In the genomic region with DNA sequence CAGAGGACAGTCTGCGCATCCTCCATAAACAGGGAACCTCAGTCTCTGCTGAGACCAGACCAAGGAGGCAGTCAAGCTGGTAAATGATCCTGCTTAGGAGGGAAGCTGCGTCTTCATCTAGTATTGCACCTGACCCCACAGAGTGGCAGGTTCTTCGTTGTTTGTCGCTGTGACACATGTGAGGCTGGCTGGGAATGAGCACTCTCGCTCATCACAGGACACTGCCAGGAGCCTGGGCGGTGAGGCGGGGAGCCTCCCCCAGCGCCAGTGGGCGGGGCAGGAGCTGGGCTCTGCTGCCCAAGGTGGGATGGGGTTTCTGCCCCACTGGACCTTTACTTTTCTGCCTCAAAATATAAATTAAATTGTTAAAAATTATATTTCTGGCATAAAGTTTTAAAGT, we compare ENCODE assay signal across 37 cellular contexts. TPM values are rescaled to one million over a fixed set of nuclear protein-coding genes. Genes with fewer than 3 reads are reported as not detected.
"Had no signal": no experiment of that assay in that cellular context is flagged by ENCODE, and none has a peak within 500 bp of the region (broad histone marks: within the 10 kb centered on the region; RNA-seq: fewer than 3 reads in every experiment).

No MANE protein-coding gene starts in this region.

- H3K27ac Mint-ChIP-seq: activated B cell treated with CpG ODN at 0.5 μM for 24 hours; activated CD4-positive, alpha-beta memory T cell treated with anti-CD3 and anti-CD28 coated beads for 36 hours; activated CD4-positive, alpha-beta T cell treated with anti-CD3 and anti-CD28 coated beads, Interleukin-2, amount 10 ng/mL, durations not matched to agents 24 days and 14 days; activated CD8-positive, alpha-beta memory T cell treated with anti-CD3 and anti-CD28 coated beads, Interleukin-2, amount 10 ng/mL, durations not matched to agents 7 days and 5 days; activated CD8-positive, alpha-beta T cell treated with anti-CD3 and anti-CD28 coated beads for 36 hours; activated naive CD4-positive, alpha-beta T cell treated with anti-CD3 and anti-CD28 coated beads for 36 hours; activated naive CD8-positive, alpha-beta T cell treated with anti-CD3 and anti-CD28 coated beads for 36 hours; activated T-cell treated with anti-CD3 and anti-CD28 coated beads, Interleukin-2, amount 50 U/mL, for 72 hours; activated T-helper 1 cell treated with anti-CD3 and anti-CD28 coated beads, Interleukin-12 subunit alpha, Interleukin-12 subunit beta, Interleukin-2, Interleukin-4 antibody, amounts not matched to agents 30 ng/mL and 10 ng/mL and 1 ng/mL, durations not matched to agents 14 hours and 24 hours and 36 hours; activated T-helper 17 cell treated with anti-CD3 and anti-CD28 coated beads, Interleukin-2, amount 50 U/mL, for 72 hours; brain; T-helper 1 cell treated with Interleukin-12 subunit alpha and Interleukin-12 subunit beta and Interleukin-4 antibody, amounts not matched to agents 30 μg/mL and 1 μg/mL, for 36 hours; T-helper 2 cell treated with Interferon-gamma antibody and Interleukin-4, amounts not matched to agents 5 μg/mL and 100 μg/mL, for 36 hours had no signal

- FAIRE-seq: bronchial epithelial cell, TTC549 had no signal

- H3K27me3 Mint-ChIP-seq: activated naive CD8-positive, alpha-beta T cell treated with anti-CD3 and anti-CD28 coated beads for 36 hours had no signal

- H3K36me3 ChIP-seq: adrenal gland, ascending aorta, cardiac muscle cell had no signal

- H3K27me3 ChIP-seq: adrenal gland, ascending aorta, cardiac muscle cell had no signal

- H3K9me3 ChIP-seq: adrenal gland, ascending aorta had no signal

- H3K4me3 ChIP-seq: adrenal gland, ascending aorta, cardiac muscle cell had no signal

- DNase-seq: activated B cell treated with CpG ODN at 0.5 μM for 24 hours; activated CD4-positive, alpha-beta memory T cell treated with anti-CD3 and anti-CD28 coated beads for 36 hours; activated CD4-positive, alpha-beta T cell treated with anti-CD3 and anti-CD28 coated beads for 4 hours; activated CD4-positive, alpha-beta T cell treated with anti-CD3 and anti-CD28 coated beads, Interleukin-2, amount 10 ng/mL, durations not matched to agents 24 days and 14 days; activated CD4-positive, alpha-beta T cell treated with anti-CD3 and anti-CD28 coated beads, Interleukin-2, amount 50 U/mL, for 1 hour; activated CD4-positive, alpha-beta T cell treated with anti-CD3 and anti-CD28 coated beads, Interleukin-2, amount 50 U/mL, for 4 hours; activated CD4-positive, CD25-positive, alpha-beta regulatory T cell treated with anti-CD3 and anti-CD28 coated beads, Interleukin-2, amount 50 U/mL, for 72 hours; activated CD8-positive, alpha-beta memory T cell treated with anti-CD3 and anti-CD28 coated beads, Interleukin-2, amount 10 ng/mL, durations not matched to agents 7 days and 5 days; activated CD8-positive, alpha-beta T cell treated with anti-CD3 and anti-CD28 coated beads for 36 hours; activated effector memory CD4-positive, alpha-beta T cell treated with anti-CD3 and anti-CD28 coated beads, Interleukin-2, amount 50 U/mL, for 16 hours; activated gamma-delta T cell treated with Interleukin-2 at 50 U/mL for 16 hours; activated naive CD4-positive, alpha-beta T cell; activated naive CD4-positive, alpha-beta T cell treated with anti-CD3 and anti-CD28 coated beads for 36 hours; activated naive CD4-positive, alpha-beta T cell treated with anti-CD3 and anti-CD28 coated beads, Interleukin-2, amount 50 U/mL, for 16 hours; activated naive CD8-positive, alpha-beta T cell treated with anti-CD3 and anti-CD28 coated beads for 36 hours; activated T-cell treated with anti-CD3 and anti-CD28 coated beads for 4 hours; activated T-cell treated with anti-CD3 and anti-CD28 coated beads, Interleukin-2, amount 50 U/mL, for 1 hour; activated T-cell treated with anti-CD3 and anti-CD28 coated beads, Interleukin-2, amount 50 U/mL, for 4 hours; activated T-cell treated with anti-CD3 and anti-CD28 coated beads, Interleukin-2, amount 50 U/mL, for 72 hours; adrenal gland; amniotic stem cell; cerebellar nuclear complex; T-helper 1 cell; T-helper 2 cell; T-helper 9 cell had no signal

- H3K36me3 Mint-ChIP-seq: activated CD4-positive, alpha-beta memory T cell treated with anti-CD3 and anti-CD28 coated beads for 36 hours; activated CD8-positive, alpha-beta memory T cell treated with anti-CD3 and anti-CD28 coated beads, Interleukin-2, amount 10 ng/mL, durations not matched to agents 7 days and 5 days; activated naive CD8-positive, alpha-beta T cell treated with anti-CD3 and anti-CD28 coated beads for 36 hours; brain had no signal

- H3K27ac ChIP-seq: adrenal gland, ascending aorta, cardiac muscle cell, VCaP had no signal

- H3K4me1 ChIP-seq: adrenal gland had no signal

- H3K4me1 Mint-ChIP-seq: activated B cell treated with CpG ODN at 0.5 μM for 24 hours; activated CD4-positive, alpha-beta T cell treated with anti-CD3 and anti-CD28 coated beads, Interleukin-2, amount 10 ng/mL, durations not matched to agents 24 days and 14 days; activated CD8-positive, alpha-beta memory T cell treated with anti-CD3 and anti-CD28 coated beads, Interleukin-2, amount 10 ng/mL, durations not matched to agents 7 days and 5 days; activated naive CD8-positive, alpha-beta T cell treated with anti-CD3 and anti-CD28 coated beads for 36 hours; activated T-helper 17 cell treated with anti-CD3 and anti-CD28 coated beads, Interleukin-2, amount 50 U/mL, for 72 hours; central memory CD8-positive, alpha-beta T cell had no signal

- H3K4me3 Mint-ChIP-seq: activated B cell treated with CpG ODN at 0.5 μM for 24 hours; activated CD4-positive, alpha-beta memory T cell treated with anti-CD3 and anti-CD28 coated beads for 36 hours; activated CD4-positive, alpha-beta T cell treated with anti-CD3 and anti-CD28 coated beads, Interleukin-2, amount 10 ng/mL, durations not matched to agents 24 days and 14 days; activated CD8-positive, alpha-beta memory T cell treated with anti-CD3 and anti-CD28 coated beads, Interleukin-2, amount 10 ng/mL, durations not matched to agents 7 days and 5 days; activated CD8-positive, alpha-beta T cell treated with anti-CD3 and anti-CD28 coated beads for 36 hours; activated naive CD4-positive, alpha-beta T cell treated with anti-CD3 and anti-CD28 coated beads for 36 hours; activated naive CD8-positive, alpha-beta T cell treated with anti-CD3 and anti-CD28 coated beads for 36 hours; activated T-cell treated with anti-CD3 and anti-CD28 coated beads, Interleukin-2, amount 50 U/mL, for 4 hours; activated T-cell treated with anti-CD3 and anti-CD28 coated beads, Interleukin-2, amount 50 U/mL, for 72 hours; activated T-helper 1 cell treated with anti-CD3 and anti-CD28 coated beads, Interleukin-12 subunit alpha, Interleukin-12 subunit beta, Interleukin-2, Interleukin-4 antibody, amounts not matched to agents 30 ng/mL and 10 ng/mL and 1 ng/mL, durations not matched to agents 14 hours and 24 hours and 36 hours; activated T-helper 17 cell treated with anti-CD3 and anti-CD28 coated beads, Interleukin-2, amount 50 U/mL, for 72 hours; brain; central memory CD8-positive, alpha-beta T cell; T-helper 1 cell treated with Interleukin-12 subunit alpha and Interleukin-12 subunit beta and Interleukin-4 antibody, amounts not matched to agents 30 μg/mL and 1 μg/mL, for 36 hours; T-helper 2 cell treated with Interferon-gamma antibody and Interleukin-4, amounts not matched to agents 5 μg/mL and 100 μg/mL, for 36 hours had no signal

RNA-seq across cellular contexts. Expression of a gene that starts 48.4 kb away (rescaled TPM):
- total RNA-seq: activated B cell treated with CpG ODN at 0.5 μM for 24 hours; activated CD4-positive, alpha-beta memory T cell treated with anti-CD3 and anti-CD28 coated beads for 36 hours; activated CD4-positive, alpha-beta T cell treated with anti-CD3 and anti-CD28 coated beads, Interleukin-2, amount 10 ng/mL, durations not matched to agents 24 days and 14 days; activated CD8-positive, alpha-beta memory T cell treated with anti-CD3 and anti-CD28 coated beads, Interleukin-2, amount 10 ng/mL, durations not matched to agents 7 days and 5 days; activated CD8-positive, alpha-beta T cell treated with anti-CD3 and anti-CD28 coated beads for 36 hours; activated naive CD4-positive, alpha-beta T cell treated with anti-CD3 and anti-CD28 coated beads for 36 hours; activated naive CD4-positive, alpha-beta T cell treated with anti-CD3 and anti-CD28 coated beads, Interleukin-2, amount 50 U/mL, for 72 hours; activated naive CD8-positive, alpha-beta T cell treated with anti-CD3 and anti-CD28 coated beads for 36 hours; activated T-cell treated with anti-CD3 and anti-CD28 coated beads, Interleukin-2, amount 50 U/mL, for 4 hours; activated T-cell treated with anti-CD3 and anti-CD28 coated beads, Interleukin-2, amount 50 U/mL, for 72 hours; activated T-helper 1 cell treated with anti-CD3 and anti-CD28 coated beads, Interleukin-12 subunit alpha, Interleukin-12 subunit beta, Interleukin-2, Interleukin-4 antibody, amounts not matched to agents 30 ng/mL and 10 ng/mL and 1 ng/mL, durations not matched to agents 14 hours and 24 hours and 36 hours; activated T-helper 17 cell treated with anti-CD3 and anti-CD28 coated beads, Interleukin-2, amount 50 U/mL, for 72 hours; bronchial epithelial cell had no signal
